In the genomic region with DNA sequence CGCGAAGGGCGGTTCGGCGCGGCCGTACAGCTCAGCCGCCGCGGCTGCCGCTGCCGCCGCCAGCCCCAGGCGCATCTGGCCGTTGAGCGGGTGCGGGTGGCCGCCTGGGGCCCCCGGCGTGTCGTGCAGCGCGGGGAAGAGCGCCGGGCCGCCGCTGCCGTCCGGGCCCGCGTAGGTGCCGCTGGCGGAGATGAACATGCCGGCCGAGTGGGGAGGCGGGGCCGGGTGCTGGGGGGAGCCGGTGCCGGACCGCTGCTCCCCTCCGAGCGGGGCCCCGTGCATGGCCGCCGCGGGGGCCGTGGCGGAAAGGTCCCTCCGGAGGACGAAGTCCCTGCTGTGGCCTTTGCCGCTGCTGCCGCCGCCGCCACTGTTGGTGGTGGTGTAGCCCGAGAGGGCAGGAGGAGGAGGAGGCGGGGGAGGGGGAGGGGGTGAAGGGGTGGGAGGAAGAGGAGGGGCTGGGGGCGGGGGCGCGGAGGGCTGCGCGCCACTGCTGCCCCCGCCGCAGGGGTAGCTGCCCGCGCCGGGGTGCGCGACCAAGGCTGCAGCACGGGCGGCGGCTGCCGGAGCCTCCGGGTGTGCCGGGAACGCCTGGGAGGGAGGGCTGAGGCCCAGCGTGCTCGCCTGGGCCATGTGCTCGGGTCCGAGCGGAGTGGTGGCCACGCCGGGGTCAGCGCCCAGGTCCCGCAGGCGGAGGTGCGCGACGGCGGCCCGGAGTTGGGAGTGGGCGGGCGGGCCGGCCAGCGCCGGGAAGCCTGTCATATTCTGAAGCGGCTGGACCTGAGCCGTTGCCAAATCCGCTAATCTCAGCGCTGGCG, we compare ENCODE assay signal across 8 cellular contexts.
DNase-seq lines count a peak whose midpoint lies in the region; ATAC-seq and TF ChIP-seq lines count a peak whose summit lies in the region.

No MANE protein-coding gene starts in this region.

- H3K4me2 ChIP-seq in DND-41 (ENCODE audit: insufficient read depth, low read length) (peak overlapping the region; percentile 78), KMS-11 (peak overlapping the region; percentile 51; the same call in 1 of the 2 replicates)

- peaks cover 28% of the 10 kb centered on the region for H3K4me1 Mint-ChIP-seq in central memory CD8-positive, alpha-beta T cell

- H3K4me3 Mint-ChIP-seq in central memory CD8-positive, alpha-beta T cell = peak overlapping the region; percentile 63

- no peaks in the 10 kb centered on the region for H3K79me2 ChIP-seq in DND-41 (ENCODE audit: insufficient read depth, low read length)
- H3K79me2 ChIP-seq in KMS-11 (ENCODE audit: insufficient read depth, low read depth) = peaks cover 4% of the 10 kb centered on the region; the same call in 1 of the 2 replicates

- H3K36me3 ChIP-seq in DND-41 (ENCODE audit: insufficient read depth, low read length) (no peaks in the 10 kb centered on the region), KMS-11 (ENCODE audit: insufficient read depth) (no peaks in the 10 kb centered on the region), neuron (ENCODE audit: insufficient read depth, low read length) (peaks cover 11% of the 10 kb centered on the region)

- H3K27me3 ChIP-seq in DND-41 (ENCODE audit: insufficient read depth, low read length, poor library complexity) = no peaks in the 10 kb centered on the region
- H3K27me3 ChIP-seq in KMS-11 (ENCODE audit: insufficient read depth, low read depth) = no peaks in the 10 kb centered on the region
- no peaks in the 10 kb centered on the region for H3K27me3 ChIP-seq in neuron (ENCODE audit: insufficient read depth, low read length)

- H3K27ac ChIP-seq in DND-41 (ENCODE audit: low read length) (peak overlapping the region; percentile 40), KMS-11 (peak overlapping the region; percentile 39; the same call in 1 of the 2 replicates)

- H2AFZ ChIP-seq in DND-41 (ENCODE audit: low read depth, low read length) = peak overlapping the region; percentile 38; the same call in 1 of the 2 replicates
- peak overlapping the region; percentile 52 for H2AFZ ChIP-seq in KMS-11 (ENCODE audit: low read depth)
- no peak overlapping the region for H2AFZ ChIP-seq in neuron (ENCODE audit: low read depth, low read length)

- peak overlapping the region; percentile 68 for H3K9ac ChIP-seq in DND-41 (ENCODE audit: low read depth, low read length)
- H3K9ac ChIP-seq in KMS-11 = peak overlapping the region; percentile 57; the same call in 1 of the 2 replicates

- H4K20me1 ChIP-seq in DND-41 (ENCODE audit: insufficient read depth, low read length) (no peaks in the 10 kb centered on the region), KMS-11 (ENCODE audit: insufficient read depth) (no peaks in the 10 kb centered on the region)

- no peak overlapping the region for H3K27ac Mint-ChIP-seq in central memory CD8-positive, alpha-beta T cell (ENCODE audit: low read depth)

- TF ChIP-seq CTCF in DND-41 (IDR thresholded peaks at IDR 0.05; ENCODE audit: borderline replicate concordance, extremely low read depth, low read length, poor library complexity, severe bottlenecking) (no peak), KMS-11 (conservative IDR thresholded peaks at IDR 0.05; ENCODE audit: low read depth, low read length) (no peak)

- H3K27me3 Mint-ChIP-seq in central memory CD8-positive, alpha-beta T cell = peaks cover 84% of the 10 kb centered on the region

- peaks cover 41% of the 10 kb centered on the region for H3K36me3 Mint-ChIP-seq in central memory CD8-positive, alpha-beta T cell (ENCODE audit: insufficient read depth)

- H3K9me3 Mint-ChIP-seq in central memory CD8-positive, alpha-beta T cell = no peaks in the 10 kb centered on the region

- peaks cover 12% of the 10 kb centered on the region for H3K4me1 ChIP-seq in DND-41 (ENCODE audit: insufficient read depth, low read length)
- H3K4me1 ChIP-seq in KMS-11 (ENCODE audit: low read depth, poor library complexity, severe bottlenecking) = no peaks in the 10 kb centered on the region
- peaks cover 40% of the 10 kb centered on the region for H3K4me1 ChIP-seq in neuron (ENCODE audit: insufficient read depth, low read length)

- H3K4me3 ChIP-seq in DND-41 (ENCODE audit: low read depth in 1 of 2, low read length in 2 of 2) = peak overlapping the region in 1 of 2 experiments; percentile 82; a peak in 2 of 4 replicates
- no peak overlapping the region for H3K4me3 ChIP-seq in KMS-11 (IDR thresholded peaks at IDR 0.05; ENCODE audit: insufficient read depth, low read depth, low read length)
- H3K4me3 ChIP-seq in neuron (ENCODE audit: low read length) = peak overlapping the region; percentile 62

- peak; percentile 10; the same call in 2 of the 3 replicates for ATAC-seq in DND-41 (ENCODE audit: insufficient read depth, low read depth)
- ATAC-seq in central memory CD8-positive, alpha-beta T cell (replicated peaks; ENCODE audit: extremely low read depth, poor library complexity, severe bottlenecking) = no peak
- ATAC-seq in HG03196 (IDR thresholded peaks at IDR 0.05; ENCODE audit: unreplicated experiment) = no peak

- H3K9me3 ChIP-seq in DND-41 (ENCODE audit: insufficient read depth, low read length, severe bottlenecking) = no peaks in the 10 kb centered on the region
- no peaks in the 10 kb centered on the region for H3K9me3 ChIP-seq in neuron (ENCODE audit: low read length)

- DNase-seq in DND-41 (peak; percentile 37), iPS-NIHi7 (ENCODE audit: extremely low spot score) (no peak), NCI-H2029 treated with DMSO at 0.1 percent for 48 hours (lab: John Stamatoyannopoulos, UW) (no peak)
- no peak for DNase-seq in central memory CD8-positive, alpha-beta T cell (ENCODE audit: low spot score in 2 of 2)
- DNase-seq in activated CD4-positive, alpha-beta T cell treated with anti-CD3 and anti-CD28 coated beads, Interleukin-2, amount 50 U/mL, for 4 hours = no peak
